In the genomic region with DNA sequence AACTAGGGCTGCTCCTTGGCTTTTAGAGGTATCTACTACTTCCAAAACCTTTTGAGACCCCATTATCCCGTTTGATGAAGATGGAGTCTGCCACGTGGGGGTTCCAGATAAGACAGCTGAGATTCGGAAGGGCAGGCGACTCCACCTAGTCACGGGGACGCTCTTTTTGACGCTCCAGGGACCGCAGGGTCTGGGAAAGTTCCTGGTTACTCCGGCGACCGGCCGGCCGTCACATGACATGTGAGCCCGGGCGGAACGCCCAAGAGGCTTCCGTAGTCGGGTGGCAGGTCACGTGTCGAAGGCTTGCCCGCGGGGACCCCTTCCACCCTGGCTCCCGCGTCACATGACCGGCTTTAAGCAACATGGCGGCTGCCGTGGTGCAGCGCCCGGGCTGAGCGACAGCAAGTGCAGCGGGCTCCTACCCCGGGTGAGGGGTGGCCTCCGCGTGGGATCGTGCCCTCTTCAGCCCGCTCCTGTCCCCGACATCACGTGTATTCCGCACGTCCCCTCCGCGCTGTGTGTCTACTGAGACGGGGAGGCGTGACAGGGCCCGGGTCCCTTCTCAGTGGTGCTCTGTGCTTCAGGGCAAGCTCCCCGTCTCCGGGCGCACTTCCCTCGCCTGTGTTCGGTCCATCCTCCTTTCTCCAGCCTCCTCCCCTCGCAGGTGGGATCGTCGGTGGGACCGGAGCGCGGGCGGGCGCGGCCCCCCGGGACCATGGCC, we compare ENCODE assay signal across 1 cellular context.
TF ChIP-seq lines count a peak whose summit lies in the region.

SPNS1 (plus strand) TSS at position 342 of the 721 bp plus-strand sequence; CDS start at position 716, 374 bp downstream.

TF ChIP-seq in H1, 55 proteins besides CTCF, POLR2A, EP300 and RAD21:
- peak; percentile 78; the same call in 1 of the 2 replicates for TF ChIP-seq POLR2AphosphoS5 (IDR thresholded peaks at IDR 0.05; ENCODE audit: low read depth, low read length)
- peak; percentile 6 to 99; a peak in 2 of 4 replicates for TF ChIP-seq HDAC2 (IDR thresholded peaks at IDR 0.05; ENCODE audit: borderline replicate concordance in 1 of 2, low read depth in 2 of 2, low read length in 2 of 2)
- 0 out of 2 replicates have a peak, but pooled peaks have one; percentile 38 for TF ChIP-seq EGR1 (IDR thresholded peaks at IDR 0.05; ENCODE audit: borderline replicate concordance, low read depth, low read length)
- TF ChIP-seq FOSL1 (IDR thresholded peaks at IDR 0.05; ENCODE audit: insufficient read depth, low read depth, low read length) = peak; percentile 50; the same call in 1 of the 2 replicates
- peak; percentile 89 for TF ChIP-seq PHF8 (conservative IDR thresholded peaks at IDR 0.05; ENCODE audit: low read depth, low read length)
- TF ChIP-seq CEBPB (IDR thresholded peaks at IDR 0.05; ENCODE audit: low read depth, low read length) = peak; percentile 12; the same call in 1 of the 2 replicates
- TF ChIP-seq KDM5A (IDR thresholded peaks at IDR 0.05; ENCODE audit: low read length) = peak; percentile 100
- TF ChIP-seq KDM1A (IDR thresholded peaks at IDR 0.05; ENCODE audit: borderline replicate concordance, low read length) = no peak
- TF ChIP-seq SRF (IDR thresholded peaks at IDR 0.05; ENCODE audit: low read depth, low read length) = no peak
- TF ChIP-seq TEAD4 (IDR thresholded peaks at IDR 0.05; ENCODE audit: low read depth, low read length) = 0 out of 2 replicates have a peak, but pooled peaks have one; percentile 28
- TF ChIP-seq EZH2 (IDR thresholded peaks at IDR 0.05; ENCODE audit: low read depth, low read length, severe bottlenecking) = no peak
- TF ChIP-seq SIRT6 (IDR thresholded peaks at IDR 0.05; ENCODE audit: low read length) = no peak
- peak; percentile 74 for TF ChIP-seq ASH2L (IDR thresholded peaks at IDR 0.05; ENCODE audit: low read length)
- TF ChIP-seq KDM4A (IDR thresholded peaks at IDR 0.05; ENCODE audit: low read depth, low read length, severe bottlenecking) = peak; percentile 39
- peak; percentile 46 for TF ChIP-seq NANOG (IDR thresholded peaks at IDR 0.05; ENCODE audit: insufficient read depth, low read depth, low read length, poor library complexity, severe bottlenecking)
- 0 out of 2 replicates have a peak, but pooled peaks have one; percentile 5 for TF ChIP-seq NRF1 (IDR thresholded peaks at IDR 0.05; ENCODE audit: low read depth, low read length)
- TF ChIP-seq TAF1 (IDR thresholded peaks at IDR 0.05; ENCODE audit: low read depth, low read length) = peak; percentile 97
- TF ChIP-seq SP4 (IDR thresholded peaks at IDR 0.05; ENCODE audit: low read length) = peak; percentile 98
- TF ChIP-seq SIN3A (conservative IDR thresholded peaks at IDR 0.05 in 1 of 2, IDR thresholded peaks at IDR 0.05 in 1 of 2; ENCODE audit: low read depth in 1 of 2, low read length in 2 of 2) = peak; percentile 98 to 99; a peak in 3 of 4 replicates
- TF ChIP-seq JUN (IDR thresholded peaks at IDR 0.05; ENCODE audit: low read depth, low read length) = no peak
- TF ChIP-seq MAX (IDR thresholded peaks at IDR 0.05) = peak; percentile 82
- TF ChIP-seq TCF12 (IDR thresholded peaks at IDR 0.05; ENCODE audit: low read depth, low read length) = 0 out of 2 replicates have a peak, but pooled peaks have one; percentile 69
- TF ChIP-seq ATF3 (IDR thresholded peaks at IDR 0.05; ENCODE audit: insufficient read depth, low read depth, low read length) = peak; percentile 99
- 0 out of 2 replicates have a peak, but pooled peaks have one; percentile 1 for TF ChIP-seq POU5F1 (IDR thresholded peaks at IDR 0.05; ENCODE audit: low read depth, low read length)
- TF ChIP-seq TAF7 (optimal IDR thresholded peaks at IDR 0.05; ENCODE audit: borderline replicate concordance, low read depth, low read length) = peak; percentile 82
- TF ChIP-seq RBBP5 (IDR thresholded peaks at IDR 0.05; ENCODE audit: borderline replicate concordance, low read depth, low read length) = no peak
- TF ChIP-seq GTF2F1 (IDR thresholded peaks at IDR 0.05; ENCODE audit: borderline replicate concordance, low read depth, low read length) = no peak
- no peak for TF ChIP-seq SP2 (IDR thresholded peaks at IDR 0.05; ENCODE audit: low read length)
- TF ChIP-seq SAP30 (IDR thresholded peaks at IDR 0.05; ENCODE audit: insufficient read depth, insufficient replicate concordance, low read length) = peak; percentile 57
- peak; percentile 64; the same call in 1 of the 2 replicates for TF ChIP-seq SP1 (IDR thresholded peaks at IDR 0.05; ENCODE audit: low read depth, low read length)
- TF ChIP-seq CREB1 (IDR thresholded peaks at IDR 0.05) = peak; percentile 66
- TF ChIP-seq TBP (IDR thresholded peaks at IDR 0.05; ENCODE audit: low read depth, low read length) = peak; percentile 86
- TF ChIP-seq CHD2 (IDR thresholded peaks at IDR 0.05; ENCODE audit: low read length) = peak; percentile 8; the same call in 1 of the 2 replicates
- TF ChIP-seq, protein P1, sequence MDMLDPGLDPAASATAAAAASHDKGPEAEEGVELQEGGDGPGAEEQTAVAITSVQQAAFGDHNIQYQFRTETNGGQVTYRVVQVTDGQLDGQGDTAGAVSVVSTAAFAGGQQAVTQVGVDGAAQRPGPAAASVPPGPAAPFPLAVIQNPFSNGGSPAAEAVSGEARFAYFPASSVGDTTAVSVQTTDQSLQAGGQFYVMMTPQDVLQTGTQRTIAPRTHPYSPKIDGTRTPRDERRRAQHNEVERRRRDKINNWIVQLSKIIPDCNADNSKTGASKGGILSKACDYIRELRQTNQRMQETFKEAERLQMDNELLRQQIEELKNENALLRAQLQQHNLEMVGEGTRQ (IDR thresholded peaks at IDR 0.05; ENCODE audit: low read length) = peak; percentile 100
- TF ChIP-seq, protein P2, sequence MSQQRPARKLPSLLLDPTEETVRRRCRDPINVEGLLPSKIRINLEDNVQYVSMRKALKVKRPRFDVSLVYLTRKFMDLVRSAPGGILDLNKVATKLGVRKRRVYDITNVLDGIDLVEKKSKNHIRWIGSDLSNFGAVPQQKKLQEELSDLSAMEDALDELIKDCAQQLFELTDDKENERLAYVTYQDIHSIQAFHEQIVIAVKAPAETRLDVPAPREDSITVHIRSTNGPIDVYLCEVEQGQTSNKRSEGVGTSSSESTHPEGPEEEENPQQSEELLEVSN (IDR thresholded peaks at IDR 0.05) = peak; percentile 70
- TF ChIP-seq CTBP2 (IDR thresholded peaks at IDR 0.05; ENCODE audit: borderline replicate concordance, insufficient read depth, insufficient read length, low read length) = peak; percentile 77
- peak; percentile 98 for TF ChIP-seq YY1 (IDR thresholded peaks at IDR 0.05; ENCODE audit: low read depth, low read length)
